1 cellular context compared by ENCODE assay signal in genomic region chr3:124784686-124785382, GRCh38.
TF ChIP-seq lines count a peak whose summit lies in the region.

No MANE protein-coding gene starts in this region.

TF ChIP-seq in GM23338, 12 proteins besides CTCF, POLR2A, EP300 and RAD21 (continued from another document):
- TF ChIP-seq, protein P1, sequence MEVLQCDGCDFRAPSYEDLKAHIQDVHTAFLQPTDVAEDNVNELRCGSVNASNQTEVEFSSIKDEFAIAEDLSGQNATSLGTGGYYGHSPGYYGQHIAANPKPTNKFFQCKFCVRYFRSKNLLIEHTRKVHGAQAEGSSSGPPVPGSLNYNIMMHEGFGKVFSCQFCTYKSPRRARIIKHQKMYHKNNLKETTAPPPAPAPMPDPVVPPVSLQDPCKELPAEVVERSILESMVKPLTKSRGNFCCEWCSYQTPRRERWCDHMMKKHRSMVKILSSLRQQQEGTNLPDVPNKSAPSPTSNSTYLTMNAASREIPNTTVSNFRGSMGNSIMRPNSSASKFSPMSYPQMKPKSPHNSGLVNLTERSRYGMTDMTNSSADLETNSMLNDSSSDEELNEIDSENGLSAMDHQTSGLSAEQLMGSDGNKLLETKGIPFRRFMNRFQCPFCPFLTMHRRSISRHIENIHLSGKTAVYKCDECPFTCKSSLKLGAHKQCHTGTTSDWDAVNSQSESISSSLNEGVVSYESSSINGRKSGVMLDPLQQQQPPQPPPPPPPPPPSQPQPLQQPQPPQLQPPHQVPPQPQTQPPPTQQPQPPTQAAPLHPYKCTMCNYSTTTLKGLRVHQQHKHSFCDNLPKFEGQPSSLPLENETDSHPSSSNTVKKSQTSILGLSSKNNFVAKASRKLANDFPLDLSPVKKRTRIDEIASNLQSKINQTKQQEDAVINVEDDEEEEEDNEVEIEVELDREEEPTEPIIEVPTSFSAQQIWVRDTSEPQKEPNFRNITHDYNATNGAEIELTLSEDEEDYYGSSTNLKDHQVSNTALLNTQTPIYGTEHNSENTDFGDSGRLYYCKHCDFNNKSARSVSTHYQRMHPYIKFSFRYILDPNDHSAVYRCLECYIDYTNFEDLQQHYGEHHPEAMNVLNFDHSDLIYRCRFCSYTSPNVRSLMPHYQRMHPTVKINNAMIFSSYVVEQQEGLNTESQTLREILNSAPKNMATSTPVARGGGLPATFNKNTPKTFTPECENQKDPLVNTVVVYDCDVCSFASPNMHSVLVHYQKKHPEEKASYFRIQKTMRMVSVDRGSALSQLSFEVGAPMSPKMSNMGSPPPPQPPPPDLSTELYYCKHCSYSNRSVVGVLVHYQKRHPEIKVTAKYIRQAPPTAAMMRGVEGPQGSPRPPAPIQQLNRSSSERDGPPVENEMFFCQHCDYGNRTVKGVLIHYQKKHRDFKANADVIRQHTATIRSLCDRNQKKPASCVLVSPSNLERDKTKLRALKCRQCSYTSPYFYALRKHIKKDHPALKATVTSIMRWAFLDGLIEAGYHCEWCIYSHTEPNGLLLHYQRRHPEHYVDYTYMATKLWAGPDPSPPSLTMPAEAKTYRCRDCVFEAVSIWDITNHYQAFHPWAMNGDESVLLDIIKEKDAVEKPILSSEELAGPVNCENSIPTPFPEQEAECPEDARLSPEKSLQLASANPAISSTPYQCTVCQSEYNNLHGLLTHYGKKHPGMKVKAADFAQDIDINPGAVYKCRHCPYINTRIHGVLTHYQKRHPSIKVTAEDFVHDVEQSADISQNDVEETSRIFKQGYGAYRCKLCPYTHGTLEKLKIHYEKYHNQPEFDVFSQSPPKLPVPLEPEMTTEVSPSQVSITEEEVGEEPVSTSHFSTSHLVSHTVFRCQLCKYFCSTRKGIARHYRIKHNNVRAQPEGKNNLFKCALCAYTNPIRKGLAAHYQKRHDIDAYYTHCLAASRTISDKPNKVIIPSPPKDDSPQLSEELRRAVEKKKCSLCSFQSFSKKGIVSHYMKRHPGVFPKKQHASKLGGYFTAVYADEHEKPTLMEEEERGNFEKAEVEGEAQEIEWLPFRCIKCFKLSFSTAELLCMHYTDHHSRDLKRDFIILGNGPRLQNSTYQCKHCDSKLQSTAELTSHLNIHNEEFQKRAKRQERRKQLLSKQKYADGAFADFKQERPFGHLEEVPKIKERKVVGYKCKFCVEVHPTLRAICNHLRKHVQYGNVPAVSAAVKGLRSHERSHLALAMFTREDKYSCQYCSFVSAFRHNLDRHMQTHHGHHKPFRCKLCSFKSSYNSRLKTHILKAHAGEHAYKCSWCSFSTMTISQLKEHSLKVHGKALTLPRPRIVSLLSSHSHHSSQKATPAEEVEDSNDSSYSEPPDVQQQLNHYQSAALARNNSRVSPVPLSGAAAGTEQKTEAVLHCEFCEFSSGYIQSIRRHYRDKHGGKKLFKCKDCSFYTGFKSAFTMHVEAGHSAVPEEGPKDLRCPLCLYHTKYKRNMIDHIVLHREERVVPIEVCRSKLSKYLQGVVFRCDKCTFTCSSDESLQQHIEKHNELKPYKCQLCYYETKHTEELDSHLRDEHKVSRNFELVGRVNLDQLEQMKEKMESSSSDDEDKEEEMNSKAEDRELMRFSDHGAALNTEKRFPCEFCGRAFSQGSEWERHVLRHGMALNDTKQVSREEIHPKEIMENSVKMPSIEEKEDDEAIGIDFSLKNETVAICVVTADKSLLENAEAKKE (CRISPR knock-in tag; IDR thresholded peaks at IDR 0.05), result no peak
